In the genomic region with DNA sequence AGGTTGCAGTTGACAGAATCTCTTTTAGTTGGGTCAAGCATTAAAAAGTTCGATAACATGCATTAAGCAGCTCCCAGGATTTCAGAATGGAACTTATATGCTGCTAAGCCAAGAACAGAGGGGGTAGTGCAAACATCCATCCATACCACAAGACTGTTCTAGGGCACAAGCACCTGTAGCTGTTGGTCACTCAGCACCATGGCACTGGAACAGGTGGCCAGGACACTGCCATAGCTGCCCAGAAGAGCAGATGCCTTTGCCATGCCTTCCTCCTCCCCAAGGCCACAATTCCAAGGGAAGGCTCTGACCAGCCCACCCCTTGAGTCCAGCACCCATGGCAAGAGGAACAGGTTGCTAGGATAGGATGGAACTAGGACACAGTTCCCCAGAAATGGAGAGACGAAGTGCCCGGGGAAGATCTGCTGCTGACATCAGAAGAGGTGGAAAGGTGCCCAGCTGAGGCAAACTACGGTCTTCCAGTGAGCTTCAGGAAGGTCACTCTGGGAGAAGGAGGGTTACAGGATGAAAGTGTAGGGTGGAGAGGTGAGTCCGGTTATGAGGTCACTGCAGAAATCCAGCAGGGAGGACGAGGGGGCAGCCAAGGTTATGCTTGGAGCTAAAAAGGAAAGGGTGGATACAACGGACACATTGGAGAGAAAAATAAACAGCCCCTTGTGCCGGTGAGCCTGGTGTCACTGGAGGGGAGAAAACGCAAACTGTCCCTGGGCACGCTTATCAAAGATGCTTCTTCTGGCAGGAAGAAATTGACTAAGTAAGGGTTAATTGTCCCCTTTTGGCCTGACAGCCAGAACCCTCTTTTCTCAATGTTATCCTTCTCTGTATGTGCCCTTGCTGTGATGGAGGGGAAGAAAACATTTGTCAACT, we compare ENCODE assay signal across 25 cellular contexts. TPM values are rescaled to one million over a fixed set of nuclear protein-coding genes. Genes with fewer than 3 reads are reported as not detected.
"Had no signal": no experiment of that assay in that cellular context is flagged by ENCODE, and none has a peak within 500 bp of the region (broad histone marks: within the 10 kb centered on the region; RNA-seq: fewer than 3 reads in every experiment).

No MANE protein-coding gene starts in this region.

- H3K4me2 ChIP-seq: KMS-11 had no signal

- H3K27ac ChIP-seq: breast epithelium, KMS-11, RWPE1, SJSA1 had no signal

- ATAC-seq: activated CD4-positive, CD25-positive, alpha-beta regulatory T cell treated with anti-CD3 and anti-CD28 coated beads, Interleukin-2, amount 50 U/mL, for 24 hours; activated CD8-positive, alpha-beta T cell treated with anti-CD3 and anti-CD28 coated beads for 36 hours; Panc1 had no signal

- H3K9ac ChIP-seq: KMS-11 had no signal

- H3K9me3 ChIP-seq: breast epithelium, SJSA1 had no signal

- H3K4me3 ChIP-seq: breast epithelium, SJSA1 had no signal

- H3K36me3 ChIP-seq: breast epithelium, SJSA1 had no signal

- DNase-seq: activated CD4-positive, alpha-beta T cell treated with anti-CD3 and anti-CD28 coated beads for 4 hours; activated CD8-positive, alpha-beta T cell treated with anti-CD3 and anti-CD28 coated beads for 36 hours; activated effector memory CD4-positive, alpha-beta T cell treated with Interleukin-2 at 50 U/mL for 16 hours; activated naive CD4-positive, alpha-beta T cell; activated T-cell treated with anti-CD3 and anti-CD28 coated beads, Interleukin-2, amount 50 U/mL, for 24 hours; aorta; MV-4-11; NCI-H1092 treated with DMSO at 0.1 percent for 48 hours; NCI-H1417 treated with DMSO at 0.1 percent for 48 hours; NCI-H1694 treated with DMSO at 0.1 percent for 48 hours; NCI-H2029 treated with DMSO at 0.1 percent for 48 hours; NCI-H345; NCI-H510A; NCI-H526 treated with DMSO at 0.1 percent for 48 hours; NCI-H82; OCI-M1; Right ventricle myocardium superior had no signal

- H3K4me1 ChIP-seq: breast epithelium, SJSA1 had no signal

RNA-seq across cellular contexts. Expression of a gene that starts 41.9 kb away (rescaled TPM):
- total RNA-seq: activated CD8-positive, alpha-beta T cell treated with anti-CD3 and anti-CD28 coated beads for 36 hours; activated T-helper 1 cell treated with anti-CD3 and anti-CD28 coated beads, Interleukin-12 subunit alpha, Interleukin-12 subunit beta, Interleukin-2, Interleukin-4 antibody, amounts not matched to agents 30 ng/mL and 10 ng/mL and 1 ng/mL, durations not matched to agents 14 hours and 24 hours and 36 hours; aorta; MCF 10A; Right ventricle myocardium superior; SJSA1 had no signal
